7 cellular contexts compared by ENCODE assay signal in genomic region chr5:178272591-178272990, GRCh38.
"Had no signal": no experiment of that assay in that cellular context is flagged by ENCODE, and none has a peak within 500 bp of the region (broad histone marks: within the 10 kb centered on the region; RNA-seq: fewer than 3 reads in every experiment).

No MANE protein-coding gene starts in this region.

- FAIRE-seq: H1, H54, HepG2 had no signal

- H3K4me2 ChIP-seq: GM23338 had no signal

- ATAC-seq: GM23338, HepG2 had no signal

- DNase-seq: H9, HCEC 1CT had no signal

- H3K27ac ChIP-seq: HL-60 had no signal

- H3K4me3 ChIP-seq: GM23338 had no signal

- H2AFZ ChIP-seq: GM23338 had no signal
